In genomic region chr7:134024729-134025128, GRCh38 we compare ENCODE assay signal across 18 cellular contexts.
DNase-seq lines count a peak whose midpoint lies in the region; ATAC-seq lines count a peak whose summit lies in the region.
"Had no signal": no experiment of that assay in that cellular context is flagged by ENCODE, and none has a peak within 500 bp of the region (broad histone marks: within the 10 kb centered on the region; RNA-seq: fewer than 3 reads in every experiment).

No MANE protein-coding gene starts in this region.

- ATAC-seq in HG03439 (IDR thresholded peaks at IDR 0.05; ENCODE audit: unreplicated experiment): no peak
- ATAC-seq: activated naive CD4-positive, alpha-beta T cell treated with anti-CD3 and anti-CD28 coated beads, Interleukin-2, amount 50 U/mL, for 72 hours; left lobe of liver; natural killer cell treated with Interleukin-12 subunit alpha and Interleukin-12 subunit beta and Interleukin-15 and Interleukin-18, amount 100 ng/mL, for 72 hours; WTC11 had no signal

- H3K36me3 ChIP-seq in MG63: no peaks in the 10 kb centered on the region
- H3K36me3 ChIP-seq: ascending aorta, HAP-1, heart left ventricle had no signal

- H3K4me3 ChIP-seq in MG63: no peak overlapping the region
- H3K4me3 ChIP-seq: ascending aorta, HAP-1, heart left ventricle had no signal

- H3K9me3 ChIP-seq in MG63: no peaks in the 10 kb centered on the region
- H3K9me3 ChIP-seq: ascending aorta, HAP-1, heart left ventricle had no signal

- DNase-seq in DMS53 (lab: John Stamatoyannopoulos, UW) (peak; percentile 9), DMS53 treated with DMSO at 0.1 percent for 48 hours (lab: John Stamatoyannopoulos, UW; ENCODE audit: unreplicated experiment) (no peak), MG63 (peak; percentile 6), astrocyte of the hippocampus (ENCODE audit: low read depth, low spot score) (peak; percentile 16), myocyte (ENCODE audit: low read depth) (peak; percentile 87)
- DNase-seq in activated naive CD4-positive, alpha-beta T cell (lab: John Stamatoyannopoulos, UW): no peak
- DNase-seq in activated CD8-positive, alpha-beta memory T cell treated with anti-CD3 and anti-CD28 coated beads for 24 hours: no peak
- DNase-seq: EL, heart left ventricle, retina, SW 1271 had no signal

- H3K27me3 ChIP-seq in MG63: no peaks in the 10 kb centered on the region
- H3K27me3 ChIP-seq: ascending aorta, heart left ventricle had no signal

Comparison
In these comparisons a context has a peak if more than half of its experiments do, and no peak if none do; other contexts are left out.
1. DNase-seq: peak in DMS53 (single experiment), MG63 (single experiment), astrocyte of the hippocampus (single experiment) and myocyte (single experiment); none in DMS53 treated with DMSO at 0.1 percent for 48 hours (single experiment), activated naive CD4-positive, alpha-beta T cell (0 of 4) and activated CD8-positive, alpha-beta memory T cell treated with anti-CD3 and anti-CD28 coated beads for 24 hours (single experiment).